ENCODE assay signal across 17 cellular contexts in genomic region chr4:1195109-1195671, GRCh38. TPM values are rescaled to one million over a fixed set of nuclear protein-coding genes. Genes with fewer than 3 reads are reported as not detected.
A peak's percentile ranks its signal among the peaks of the same experiment; 100 is the strongest.
DNase-seq lines count a peak whose midpoint lies in the region; ATAC-seq and TF ChIP-seq lines count a peak whose summit lies in the region.
"Had no signal": no experiment of that assay in that cellular context is flagged by ENCODE, and none has a peak within 500 bp of the region (broad histone marks: within the 10 kb centered on the region; RNA-seq: fewer than 3 reads in every experiment).

No MANE protein-coding gene starts in this region.

- peak overlapping the region; percentile 84 for H3K27ac ChIP-seq in left ventricle myocardium inferior (replicated peaks)
- H3K27ac ChIP-seq: C4-2B, pancreas had no signal

- H3K9me3 Mint-ChIP-seq in CD14-positive monocyte, result peaks cover 0 to 3% (median 0%) of the 10 kb centered on the region in 7 donors
- H3K9me3 Mint-ChIP-seq: T-helper 1 cell treated with Interleukin-12 subunit alpha and Interleukin-12 subunit beta and Interleukin-4 antibody, amounts not matched to agents 30 μg/mL and 1 μg/mL, for 36 hours had no signal

- H3K9me3 ChIP-seq in left ventricle myocardium inferior (replicated peaks) (no peaks in the 10 kb centered on the region), skeletal muscle satellite cell (replicated peaks; ENCODE audit: low read length) (no peaks in the 10 kb centered on the region)
- H3K9me3 ChIP-seq: HAP-1, pancreas had no signal

- no peak for ATAC-seq in HG03521 (IDR thresholded peaks at IDR 0.05; ENCODE audit: unreplicated experiment)
- no peak for ATAC-seq in HG02970 (IDR thresholded peaks at IDR 0.05; ENCODE audit: low FRiP score, unreplicated experiment)
- no peak for ATAC-seq in GM21723 (IDR thresholded peaks at IDR 0.05; ENCODE audit: unreplicated experiment)
- ATAC-seq in HG03571 (IDR thresholded peaks at IDR 0.05; ENCODE audit: unreplicated experiment), result no peak
- ATAC-seq: Panc1, pancreas had no signal

- DNase-seq in CD14-positive monocyte (ENCODE audit: low spot score) (peak; percentile 43), RPMI7951 (ENCODE audit: low read depth) (peak; percentile 38), left ventricle myocardium inferior (no peak)
- DNase-seq: activated gamma-delta T cell treated with Interleukin-2 at 50 U/mL for 16 hours; stimulated activated CD4-positive, alpha-beta T cell treated with anti-CD3 and anti-CD28 coated beads, Interleukin-2, amount 100 ng/mL, for 24 hours had no signal

- peak overlapping the region; percentile 87 for H3K9ac ChIP-seq in skeletal muscle satellite cell (ENCODE audit: low read depth, low read length)

- no peak for TF ChIP-seq CTCF in CD14-positive monocyte (IDR thresholded peaks at IDR 0.05)
- TF ChIP-seq CTCF in left ventricle myocardium inferior (IDR thresholded peaks at IDR 0.05; ENCODE audit: borderline replicate concordance), result no peak

- no peak overlapping the region for H3K4me3 ChIP-seq in left ventricle myocardium inferior
- H3K4me3 ChIP-seq in skeletal muscle satellite cell (ENCODE audit: low read length), result peak overlapping the region; percentile 72
- H3K4me3 ChIP-seq: HAP-1, pancreas had no signal

- H3K4me1 ChIP-seq in left ventricle myocardium inferior (peaks cover 44% of the 10 kb centered on the region), skeletal muscle satellite cell (ENCODE audit: control insufficient read depth, insufficient read depth, low read length) (peaks cover 59% of the 10 kb centered on the region)
- H3K4me1 ChIP-seq: HAP-1 had no signal

- H3K27me3 ChIP-seq in left ventricle myocardium inferior (ENCODE audit: low read depth), result no peaks in the 10 kb centered on the region
- H3K27me3 ChIP-seq in skeletal muscle satellite cell (ENCODE audit: control insufficient read depth, insufficient read depth, low read length), result no peaks in the 10 kb centered on the region
- H3K27me3 ChIP-seq: pancreas had no signal

- peaks cover 0 to 5% (median 3%) of the 10 kb centered on the region in 3 donors for H3K27me3 Mint-ChIP-seq in CD14-positive monocyte (ENCODE audit: low read depth in 3 of 3)

- H3K4me1 Mint-ChIP-seq in CD14-positive monocyte, result peaks cover 2% of the 10 kb centered on the region

- no peak overlapping the region for H3K27ac Mint-ChIP-seq in CD14-positive monocyte
- H3K27ac Mint-ChIP-seq: T-helper 1 cell treated with Interleukin-12 subunit alpha and Interleukin-12 subunit beta and Interleukin-4 antibody, amounts not matched to agents 30 μg/mL and 1 μg/mL, for 36 hours had no signal

- intact Hi-C loops in CD14-positive monocyte (cut with micrococcal nuclease) (no loop called here), left ventricle myocardium inferior (cut with micrococcal nuclease) (no loop called here)

- H3K36me3 ChIP-seq in left ventricle myocardium inferior, result no peaks in the 10 kb centered on the region
- no peaks in the 10 kb centered on the region for H3K36me3 ChIP-seq in skeletal muscle satellite cell (ENCODE audit: insufficient read depth, low read length)
- H3K36me3 ChIP-seq: HAP-1, pancreas had no signal

- H3K4me3 Mint-ChIP-seq in CD14-positive monocyte, result no peak overlapping the region
- H3K4me3 Mint-ChIP-seq: T-helper 1 cell treated with Interleukin-12 subunit alpha and Interleukin-12 subunit beta and Interleukin-4 antibody, amounts not matched to agents 30 μg/mL and 1 μg/mL, for 36 hours had no signal

- peak overlapping the region; percentile 85 for H3K4me2 ChIP-seq in skeletal muscle satellite cell (ENCODE audit: low read length)

- peaks cover 0 to 2% of the 10 kb centered on the region in 2 donors for H3K36me3 Mint-ChIP-seq in CD14-positive monocyte

RNA-seq across cellular contexts. Expression of gene SPON2, which starts 22.8 kb away (rescaled TPM):
- under 1 TPM; 0.74 to 0.90 TPM for polyA plus RNA-seq in CD14-positive monocyte
- total RNA-seq in RPMI7951 (2014; rRNA removed; shearing (Covaris generic)), result 3.8 and 7.7 TPM in 2 replicates
- 13.9 TPM for total RNA-seq in left ventricle myocardium inferior
- total RNA-seq in skeletal muscle satellite cell (2012; rRNA removed), result 79.3 and 213 TPM in 2 replicates
- total RNA-seq: endothelial cell of umbilical vein, HT1080 had no signal

RNA-seq across cellular contexts. Expression of gene CTBP1, which starts 53.7 kb away (rescaled TPM):
- 10 to 100 TPM; 21.3 to 42.1 TPM for polyA plus RNA-seq in CD14-positive monocyte
- 61.3 and 97.9 TPM in 2 replicates for total RNA-seq in RPMI7951 (2014; rRNA removed; shearing (Covaris generic))
- 112 TPM for total RNA-seq in left ventricle myocardium inferior
- total RNA-seq in skeletal muscle satellite cell (2012; rRNA removed), result 182 and 202 TPM in 2 replicates
